In the genomic region with DNA sequence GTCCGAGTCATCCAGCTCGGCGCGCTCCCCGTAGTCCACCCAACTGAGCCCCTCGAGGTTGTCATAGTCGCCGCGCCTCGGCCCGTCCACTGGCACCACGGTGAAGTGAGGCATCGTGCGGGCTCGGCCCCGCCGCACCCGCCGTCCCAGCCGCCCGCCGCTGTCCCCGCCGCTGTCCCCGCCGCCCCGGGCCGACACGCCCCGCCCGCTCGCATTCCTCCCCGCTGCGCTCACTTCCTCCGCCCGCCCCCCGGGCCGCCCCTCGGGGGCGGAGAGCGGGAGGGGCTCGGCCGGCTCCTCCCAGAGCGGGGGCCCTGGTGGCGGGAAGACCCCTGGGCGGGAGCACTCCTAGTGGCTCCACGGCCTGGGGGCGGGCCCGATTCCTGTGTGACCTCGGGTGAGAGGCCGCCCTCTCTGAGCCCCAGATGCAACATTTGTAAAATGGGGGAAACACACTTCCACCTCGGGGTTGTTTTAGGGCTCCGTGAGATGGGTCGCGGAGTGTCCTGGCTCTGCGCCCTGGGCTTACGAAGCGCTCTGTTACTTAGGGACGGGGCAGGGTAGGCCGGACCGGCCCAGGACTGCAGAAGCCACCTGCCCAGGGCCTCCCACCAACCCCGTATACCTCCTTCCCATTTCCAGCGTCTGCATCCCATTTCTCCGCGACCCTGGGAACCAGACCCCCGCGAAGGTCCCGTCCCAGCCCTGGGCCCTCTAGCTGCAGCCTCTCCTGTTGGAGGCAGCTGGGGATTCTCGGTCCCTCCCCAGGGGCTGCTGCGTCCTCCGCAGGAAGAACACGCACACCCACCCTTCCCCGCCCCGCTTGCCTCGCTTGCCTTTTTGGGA, we compare ENCODE assay signal across 8 cellular contexts.
DNase-seq lines count a peak whose midpoint lies in the region; TF ChIP-seq lines count a peak whose summit lies in the region.

A gene (minus strand): TSS at position 198 of the 846 bp plus-strand sequence. CDS start 84 bp downstream, at position 114.

- peak; percentile 55 for DNase-seq in GM12864 (ENCODE audit: low read depth)
- DNase-seq in HFF-Myc (ENCODE audit: extremely low read depth, low read depth) = no peak
- DNase-seq in NCI-H1105 treated with DMSO at 0.1 percent for 48 hours (lab: John Stamatoyannopoulos, UW) = peak; percentile 34
- DNase-seq in activated CD4-positive, CD25-positive, alpha-beta regulatory T cell treated with anti-CD3 and anti-CD28 coated beads, Interleukin-2, amount 50 U/mL, for 16 hours (ENCODE audit: low read depth, low spot score) = peak; percentile 72
- peak in 47 of 61 donors; percentile 8 to 69 (median 39) for DNase-seq in caudate nucleus (lab: John Stamatoyannopoulos, UW)
- DNase-seq in islet precursor cell = peak; percentile 94
- DNase-seq in stimulated activated CD4-positive, alpha-beta T cell treated with anti-CD3 and anti-CD28 coated beads, Interleukin-12 subunit alpha, Interleukin-12 subunit beta, amount 100 ng/mL, for 48 hours (ENCODE audit: low read depth in 2 of 3, low spot score in 1 of 3) = peak; percentile 81 to 86 (median 85)
- no peak for DNase-seq in NCI-H446 (lab: John Stamatoyannopoulos, UW)

- TF ChIP-seq CTCF in GM12864 (IDR thresholded peaks at IDR 0.05; ENCODE audit: low read depth, low read length, missing control alignments) (no peak), HFF-Myc (IDR thresholded peaks at IDR 0.05; ENCODE audit: low read depth, low read length, missing control alignments) (no peak)

- H3K4me3 ChIP-seq in GM12864 (ENCODE audit: low read depth, low read length) (peak within 1 kb of the TSS; percentile 85), HFF-Myc (replicated peaks; ENCODE audit: low read depth, low read length) (peak within 1 kb of the TSS; percentile 94)

- peak within 1 kb of the TSS; percentile 77 for H3K27ac ChIP-seq in caudate nucleus (ENCODE audit: low read depth, low read length)

Comparison
In these comparisons a context has a peak if more than half of its experiments do, and no peak if none do; other contexts are left out.
1. DNase-seq: peak in GM12864 (single experiment), NCI-H1105 treated with DMSO at 0.1 percent for 48 hours (single experiment), activated CD4-positive, CD25-positive, alpha-beta regulatory T cell treated with anti-CD3 and anti-CD28 coated beads, Interleukin-2, amount 50 U/mL, for 16 hours (single experiment), caudate nucleus (47 of 61), islet precursor cell (single experiment) and stimulated activated CD4-positive, alpha-beta T cell treated with anti-CD3 and anti-CD28 coated beads, Interleukin-12 subunit alpha, Interleukin-12 subunit beta, amount 100 ng/mL, for 48 hours (3 of 3); none in HFF-Myc (single experiment) and NCI-H446 (0 of 2).